ENCODE assay signal across 9 cellular contexts in genomic region chr16:89422527-89422904, GRCh38.
DNase-seq lines count a peak whose midpoint lies in the region; ATAC-seq, FAIRE-seq and TF ChIP-seq lines count a peak whose summit lies in the region.
"Had no signal": no experiment of that assay in that cellular context is flagged by ENCODE, and none has a peak within 500 bp of the region (broad histone marks: within the 10 kb centered on the region; RNA-seq: fewer than 3 reads in every experiment).

No MANE protein-coding gene starts in this region.

- no peak for FAIRE-seq in K562 (lab: Jason Lieb, UNC)
- FAIRE-seq: endometrium had no signal

- no peak for TF ChIP-seq POLR2A in K562 (conservative IDR thresholded peaks at IDR 0.05)

- H3K4me2 ChIP-seq in K562 (ENCODE audit: insufficient read depth, low read length) (no peak overlapping the region), skeletal muscle satellite cell (ENCODE audit: low read length) (peak overlapping the region; percentile 71)

- H3K4me1 ChIP-seq in K562 (replicated peaks in 1 of 2; ENCODE audit: control insufficient read depth in 2 of 2, insufficient read depth in 2 of 2, low read length in 2 of 2), result peaks cover 6 to 10% of the 10 kb centered on the region in 2 experiments; a peak in 3 of 5 replicates
- peaks cover 50% of the 10 kb centered on the region for H3K4me1 ChIP-seq in skeletal muscle satellite cell (ENCODE audit: control insufficient read depth, insufficient read depth, low read length)

- H2AFZ ChIP-seq in K562 (ENCODE audit: low read depth, low read length), result no peak overlapping the region

- TF ChIP-seq CTCF in K562 (IDR thresholded peaks at IDR 0.05 in 2 of 3, conservative IDR thresholded peaks at IDR 0.05 in 1 of 3; ENCODE audit: insufficient read depth in 2 of 3, low read depth in 1 of 3, low read length in 3 of 3), result no peak

- in situ Hi-C loops in K562 (cut with MboI), result no loop called here
- in situ Hi-C loops in G401 (cut with HindIII; ENCODE audit: low sequenced_read_pairs), result no loop called here

- H4K20me1 ChIP-seq in K562 (replicated peaks; ENCODE audit: control insufficient read depth, insufficient read depth, low read length), result peaks cover 79% of the 10 kb centered on the region

- CTCF ChIA-PET in K562 (lab: Yijun Ruan, JAX; ENCODE audit: low intra/inter-chr PET ratio), result no interaction called here

- intact Hi-C loops in K562 (cut with micrococcal nuclease), result no loop called here

- H3K27me3 ChIP-seq in K562 (ENCODE audit: control insufficient read depth in 2 of 2, insufficient read depth in 2 of 2, low read length in 2 of 2) (no peaks in the 10 kb centered on the region), skeletal muscle satellite cell (ENCODE audit: control insufficient read depth, insufficient read depth, low read length) (no peaks in the 10 kb centered on the region)

- peaks cover 1% of the 10 kb centered on the region for H3K9me1 ChIP-seq in K562 (ENCODE audit: control insufficient read depth, insufficient read depth, low read length)

- no peak overlapping the region for H3K27ac ChIP-seq in K562 (ENCODE audit: extremely low read depth, low read depth, low read length)

- no TSS peak for BruUV-seq in K562 (replicated peaks; lab: Mats Ljungman, UMichigan)

- no peak for TF ChIP-seq EP300 in K562 (IDR thresholded peaks at IDR 0.05; ENCODE audit: low read length)

- H3K36me3 ChIP-seq in K562 (ENCODE audit: control insufficient read depth, insufficient read depth, low read length) (peaks cover 60% of the 10 kb centered on the region), skeletal muscle satellite cell (ENCODE audit: insufficient read depth, low read length) (peaks cover 7% of the 10 kb centered on the region)

- TF ChIP-seq RAD21 in K562 (CRISPR knock-in tag; conservative IDR thresholded peaks at IDR 0.05 in 1 of 2, IDR thresholded peaks at IDR 0.05 in 1 of 2), result no peak

- peaks cover 95% of the 10 kb centered on the region for H3K79me2 ChIP-seq in K562 (ENCODE audit: control insufficient read depth, insufficient read depth, low read length)

- ATAC-seq in GM21529 (IDR thresholded peaks at IDR 0.05; ENCODE audit: unreplicated experiment) (peak; percentile 83), K562 (no peak)

- H3K4me3 ChIP-seq in GM08714 (ENCODE audit: low read length), result peak overlapping the region; percentile 48; the same call in 1 of the 2 replicates
- no peak overlapping the region for H3K4me3 ChIP-seq in K562
- H3K4me3 ChIP-seq in skeletal muscle satellite cell (ENCODE audit: low read length), result peak overlapping the region; percentile 38

- H3K9ac ChIP-seq in K562 (ENCODE audit: insufficient read depth in 1 of 2, low read depth in 2 of 2, low read length in 2 of 2), result no peak overlapping the region
- H3K9ac ChIP-seq in skeletal muscle satellite cell (ENCODE audit: low read depth, low read length), result peak overlapping the region; percentile 41

- DNase-seq in M059J (ENCODE audit: low read depth), result peak; percentile 40
- no peak for DNase-seq in K562 (ENCODE audit: extremely low read depth in 1 of 4, low spot score in 3 of 4)
- no peak for DNase-seq in iPS-NIHi11 (ENCODE audit: low spot score)
- no peak for DNase-seq in G401 (ENCODE audit: low spot score)
- DNase-seq in hypothalamus (lab: John Stamatoyannopoulos, UW), result no peak

- 91% methylated on average over 12 of the region's 12 CpGs for WGBS in K562 (ENCODE audit: insufficient coverage, low coverage, missing lambda C conversion rate)

- H3K9me3 ChIP-seq in K562 (replicated peaks; ENCODE audit: control insufficient read depth, insufficient read depth, low read depth, low read length) (no peaks in the 10 kb centered on the region), skeletal muscle satellite cell (replicated peaks; ENCODE audit: low read length) (no peaks in the 10 kb centered on the region)

- POLR2A ChIA-PET in K562 (lab: Yijun Ruan, JAX), result interaction anchor here (0.9 to 1.6 kb wide), 3 partner anchors 9 to 12 kb away, joined by 3 to 4 read pairs (median 3); no protein-coding TSS in a partner anchor

TF ChIP-seq in K562, 482 proteins besides CTCF, POLR2A, EP300 and RAD21:
- TF ChIP-seq SUPT5H (IDR thresholded peaks at IDR 0.05) (0 out of 2 replicates have a peak, but pooled peaks have one; percentile 38), SPI1 (IDR thresholded peaks at IDR 0.05; ENCODE audit: borderline replicate concordance, low read depth, low read length) (no peak)
